Comparison of ENCODE assay signal across 18 cellular contexts in the genomic region with DNA sequence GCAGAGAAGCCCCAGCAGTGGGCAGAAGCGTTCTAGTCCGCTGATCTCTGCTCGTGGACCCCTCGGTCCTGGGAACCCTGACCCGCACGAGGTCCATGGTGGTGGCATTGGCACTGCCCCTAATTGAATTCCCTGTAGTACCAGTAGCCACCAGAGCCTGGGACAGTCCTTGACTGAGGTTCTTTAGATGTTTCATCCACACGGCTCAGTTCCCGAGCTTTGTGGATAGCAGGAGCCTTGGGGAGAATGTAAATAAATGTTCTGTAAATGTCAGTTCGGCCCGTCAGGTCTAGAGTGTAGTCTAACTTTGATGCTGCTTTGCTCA. TPM values are rescaled to one million over a fixed set of nuclear protein-coding genes. Genes with fewer than 3 reads are reported as not detected.
DNase-seq lines count a peak whose midpoint lies in the region; ATAC-seq and TF ChIP-seq lines count a peak whose summit lies in the region.
"Had no signal": no experiment of that assay in that cellular context is flagged by ENCODE, and none has a peak within 500 bp of the region (broad histone marks: within the 10 kb centered on the region; RNA-seq: fewer than 3 reads in every experiment).

No MANE protein-coding gene starts in this region.

- H3K4me3 Mint-ChIP-seq in chondrocyte (ENCODE audit: unreplicated experiment) (no peak overlapping the region), osteocyte (ENCODE audit: unreplicated experiment) (no peak overlapping the region)
- H3K4me3 Mint-ChIP-seq: CD4-positive, alpha-beta T cell; IgD-negative memory B cell had no signal

- no peaks in the 10 kb centered on the region for H3K36me3 ChIP-seq in WERI-Rb-1
- H3K36me3 ChIP-seq: BLaER1 treated with 17β-estradiol and CSF1 and Interleukin-3, amounts not matched to agents 10 nM and 100 nM; HAP-1 had no signal

- ATAC-seq in GM21381 (IDR thresholded peaks at IDR 0.05; ENCODE audit: unreplicated experiment), result no peak
- ATAC-seq: GM12878 had no signal

- H3K36me3 Mint-ChIP-seq in chondrocyte (ENCODE audit: low read depth) (peaks cover 3% of the 10 kb centered on the region), osteocyte (ENCODE audit: unreplicated experiment) (no peaks in the 10 kb centered on the region)

- H3K9me3 Mint-ChIP-seq in chondrocyte (ENCODE audit: low read depth), result peaks cover 8% of the 10 kb centered on the region
- H3K9me3 Mint-ChIP-seq in osteocyte (ENCODE audit: unreplicated experiment), result no peaks in the 10 kb centered on the region
- H3K9me3 Mint-ChIP-seq: CD4-positive, alpha-beta T cell had no signal

- H3K27ac Mint-ChIP-seq in chondrocyte (ENCODE audit: unreplicated experiment) (no peak overlapping the region), osteocyte (ENCODE audit: unreplicated experiment) (no peak overlapping the region)
- H3K27ac Mint-ChIP-seq: CD4-positive, alpha-beta T cell; IgD-negative memory B cell had no signal

- H3K9me3 ChIP-seq in WERI-Rb-1 (ENCODE audit: severe bottlenecking), result peaks cover 9% of the 10 kb centered on the region

- H3K27ac ChIP-seq in WERI-Rb-1, result no peak overlapping the region
- H3K27ac ChIP-seq: BLaER1 treated with 17β-estradiol and CSF1 and Interleukin-3, amounts not matched to agents 10 nM and 100 nM had no signal

- peaks cover 39% of the 10 kb centered on the region for H3K4me1 Mint-ChIP-seq in chondrocyte (ENCODE audit: low read depth)
- peaks cover 28% of the 10 kb centered on the region for H3K4me1 Mint-ChIP-seq in osteocyte (ENCODE audit: unreplicated experiment)
- H3K4me1 Mint-ChIP-seq: IgD-negative memory B cell had no signal

- H3K27me3 Mint-ChIP-seq in chondrocyte (ENCODE audit: low read depth) (no peaks in the 10 kb centered on the region), osteocyte (ENCODE audit: unreplicated experiment) (no peaks in the 10 kb centered on the region)

- no peak overlapping the region for H3K4me3 ChIP-seq in WERI-Rb-1 (ENCODE audit: low read depth, low read length)
- H3K4me3 ChIP-seq: BLaER1 treated with 17β-estradiol and CSF1 and Interleukin-3, amounts not matched to agents 10 nM and 100 nM; GM12878; HAP-1 had no signal

- peak; percentile 26 for DNase-seq in activated CD8-positive, alpha-beta memory T cell treated with anti-CD3 and anti-CD28 coated beads for 24 hours
- DNase-seq in activated CD8-positive, alpha-beta memory T cell treated with anti-CD3 and anti-CD28 coated beads, Interleukin-2, amount 50 U/mL, for 4 hours, result no peak
- DNase-seq in NCI-H69 (lab: John Stamatoyannopoulos, UW) (peak; percentile 10), chondrocyte (ENCODE audit: low spot score) (peak; percentile 37), osteocyte (ENCODE audit: extremely low spot score, unreplicated experiment) (peak; percentile 53), WERI-Rb-1 (no peak)
- DNase-seq in activated naive CD4-positive, alpha-beta T cell treated with anti-CD3 and anti-CD28 coated beads, Interleukin-2, amount 50 U/mL, for 16 hours, result no peak
- DNase-seq: 8988T; ACHN; CD4-positive, alpha-beta T cell; DMS79 had no signal

- no peaks in the 10 kb centered on the region for H3K27me3 ChIP-seq in WERI-Rb-1 (ENCODE audit: insufficient read depth, low read depth, severe bottlenecking)
- H3K27me3 ChIP-seq: BLaER1 treated with 17β-estradiol and CSF1 and Interleukin-3, amounts not matched to agents 10 nM and 100 nM had no signal

- TF ChIP-seq CTCF in chondrocyte (IDR thresholded peaks at IDR 0.05) (no peak), osteocyte (IDR thresholded peaks at IDR 0.05) (no peak), WERI-Rb-1 (IDR thresholded peaks at IDR 0.05; ENCODE audit: low read depth, low read length) (no peak)

RNA-seq across cellular contexts. Expression of gene SEPTIN5, which starts 39.4 kb away (rescaled TPM):
- total RNA-seq in chondrocyte (113 to 214 TPM (median 197 TPM) in 3 replicates), osteocyte (103 and 108 TPM in 2 replicates)
- total RNA-seq: HT-29 had no signal

RNA-seq across cellular contexts. Expression of gene GP1BB, which starts 48.4 kb away (rescaled TPM):
- total RNA-seq in chondrocyte (36.4 to 63.4 TPM (median 56.0 TPM) in 3 replicates), osteocyte (28.6 and 34.1 TPM in 2 replicates)
- total RNA-seq: H1, HT-29 had no signal

Comparison
In these comparisons a context has a peak if more than half of its experiments do, and no peak if none do; other contexts are left out.
1. DNase-seq: peak in activated CD8-positive, alpha-beta memory T cell treated with anti-CD3 and anti-CD28 coated beads for 24 hours (single experiment), NCI-H69 (single experiment), chondrocyte (single experiment) and osteocyte (single experiment); none in activated CD8-positive, alpha-beta memory T cell treated with anti-CD3 and anti-CD28 coated beads, Interleukin-2, amount 50 U/mL, for 4 hours (single experiment), activated naive CD4-positive, alpha-beta T cell treated with anti-CD3 and anti-CD28 coated beads, Interleukin-2, amount 50 U/mL, for 16 hours (single experiment) and WERI-Rb-1 (single experiment).